Comparison of ENCODE assay signal across 1 cellular context in the genomic region with DNA sequence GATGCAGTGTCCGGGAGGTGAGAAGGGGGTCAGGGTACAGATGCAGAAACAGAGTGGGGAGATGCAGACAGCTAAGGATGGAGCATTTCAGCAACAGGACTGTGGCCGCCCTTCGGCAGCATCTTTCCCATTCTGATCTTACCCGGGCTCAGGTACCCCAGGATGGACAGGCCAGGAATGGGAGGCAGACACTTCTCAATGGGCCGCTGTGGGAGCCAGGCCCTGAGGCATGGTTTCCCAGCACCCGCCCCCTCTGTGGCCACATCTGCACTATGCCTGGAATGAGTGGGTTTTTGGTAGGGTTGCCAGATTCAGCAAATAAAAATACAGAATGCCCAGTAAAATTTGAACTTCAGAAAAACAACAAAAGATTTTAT.
TF ChIP-seq lines count a peak whose summit lies in the region.

No MANE protein-coding gene starts in this region.

TF ChIP-seq in GM23338, 12 proteins besides CTCF, POLR2A, EP300 and RAD21 (continued from another document):
- TF ChIP-seq, protein P1, sequence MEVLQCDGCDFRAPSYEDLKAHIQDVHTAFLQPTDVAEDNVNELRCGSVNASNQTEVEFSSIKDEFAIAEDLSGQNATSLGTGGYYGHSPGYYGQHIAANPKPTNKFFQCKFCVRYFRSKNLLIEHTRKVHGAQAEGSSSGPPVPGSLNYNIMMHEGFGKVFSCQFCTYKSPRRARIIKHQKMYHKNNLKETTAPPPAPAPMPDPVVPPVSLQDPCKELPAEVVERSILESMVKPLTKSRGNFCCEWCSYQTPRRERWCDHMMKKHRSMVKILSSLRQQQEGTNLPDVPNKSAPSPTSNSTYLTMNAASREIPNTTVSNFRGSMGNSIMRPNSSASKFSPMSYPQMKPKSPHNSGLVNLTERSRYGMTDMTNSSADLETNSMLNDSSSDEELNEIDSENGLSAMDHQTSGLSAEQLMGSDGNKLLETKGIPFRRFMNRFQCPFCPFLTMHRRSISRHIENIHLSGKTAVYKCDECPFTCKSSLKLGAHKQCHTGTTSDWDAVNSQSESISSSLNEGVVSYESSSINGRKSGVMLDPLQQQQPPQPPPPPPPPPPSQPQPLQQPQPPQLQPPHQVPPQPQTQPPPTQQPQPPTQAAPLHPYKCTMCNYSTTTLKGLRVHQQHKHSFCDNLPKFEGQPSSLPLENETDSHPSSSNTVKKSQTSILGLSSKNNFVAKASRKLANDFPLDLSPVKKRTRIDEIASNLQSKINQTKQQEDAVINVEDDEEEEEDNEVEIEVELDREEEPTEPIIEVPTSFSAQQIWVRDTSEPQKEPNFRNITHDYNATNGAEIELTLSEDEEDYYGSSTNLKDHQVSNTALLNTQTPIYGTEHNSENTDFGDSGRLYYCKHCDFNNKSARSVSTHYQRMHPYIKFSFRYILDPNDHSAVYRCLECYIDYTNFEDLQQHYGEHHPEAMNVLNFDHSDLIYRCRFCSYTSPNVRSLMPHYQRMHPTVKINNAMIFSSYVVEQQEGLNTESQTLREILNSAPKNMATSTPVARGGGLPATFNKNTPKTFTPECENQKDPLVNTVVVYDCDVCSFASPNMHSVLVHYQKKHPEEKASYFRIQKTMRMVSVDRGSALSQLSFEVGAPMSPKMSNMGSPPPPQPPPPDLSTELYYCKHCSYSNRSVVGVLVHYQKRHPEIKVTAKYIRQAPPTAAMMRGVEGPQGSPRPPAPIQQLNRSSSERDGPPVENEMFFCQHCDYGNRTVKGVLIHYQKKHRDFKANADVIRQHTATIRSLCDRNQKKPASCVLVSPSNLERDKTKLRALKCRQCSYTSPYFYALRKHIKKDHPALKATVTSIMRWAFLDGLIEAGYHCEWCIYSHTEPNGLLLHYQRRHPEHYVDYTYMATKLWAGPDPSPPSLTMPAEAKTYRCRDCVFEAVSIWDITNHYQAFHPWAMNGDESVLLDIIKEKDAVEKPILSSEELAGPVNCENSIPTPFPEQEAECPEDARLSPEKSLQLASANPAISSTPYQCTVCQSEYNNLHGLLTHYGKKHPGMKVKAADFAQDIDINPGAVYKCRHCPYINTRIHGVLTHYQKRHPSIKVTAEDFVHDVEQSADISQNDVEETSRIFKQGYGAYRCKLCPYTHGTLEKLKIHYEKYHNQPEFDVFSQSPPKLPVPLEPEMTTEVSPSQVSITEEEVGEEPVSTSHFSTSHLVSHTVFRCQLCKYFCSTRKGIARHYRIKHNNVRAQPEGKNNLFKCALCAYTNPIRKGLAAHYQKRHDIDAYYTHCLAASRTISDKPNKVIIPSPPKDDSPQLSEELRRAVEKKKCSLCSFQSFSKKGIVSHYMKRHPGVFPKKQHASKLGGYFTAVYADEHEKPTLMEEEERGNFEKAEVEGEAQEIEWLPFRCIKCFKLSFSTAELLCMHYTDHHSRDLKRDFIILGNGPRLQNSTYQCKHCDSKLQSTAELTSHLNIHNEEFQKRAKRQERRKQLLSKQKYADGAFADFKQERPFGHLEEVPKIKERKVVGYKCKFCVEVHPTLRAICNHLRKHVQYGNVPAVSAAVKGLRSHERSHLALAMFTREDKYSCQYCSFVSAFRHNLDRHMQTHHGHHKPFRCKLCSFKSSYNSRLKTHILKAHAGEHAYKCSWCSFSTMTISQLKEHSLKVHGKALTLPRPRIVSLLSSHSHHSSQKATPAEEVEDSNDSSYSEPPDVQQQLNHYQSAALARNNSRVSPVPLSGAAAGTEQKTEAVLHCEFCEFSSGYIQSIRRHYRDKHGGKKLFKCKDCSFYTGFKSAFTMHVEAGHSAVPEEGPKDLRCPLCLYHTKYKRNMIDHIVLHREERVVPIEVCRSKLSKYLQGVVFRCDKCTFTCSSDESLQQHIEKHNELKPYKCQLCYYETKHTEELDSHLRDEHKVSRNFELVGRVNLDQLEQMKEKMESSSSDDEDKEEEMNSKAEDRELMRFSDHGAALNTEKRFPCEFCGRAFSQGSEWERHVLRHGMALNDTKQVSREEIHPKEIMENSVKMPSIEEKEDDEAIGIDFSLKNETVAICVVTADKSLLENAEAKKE (CRISPR knock-in tag; IDR thresholded peaks at IDR 0.05) = no peak
- TF ChIP-seq, protein P2, sequence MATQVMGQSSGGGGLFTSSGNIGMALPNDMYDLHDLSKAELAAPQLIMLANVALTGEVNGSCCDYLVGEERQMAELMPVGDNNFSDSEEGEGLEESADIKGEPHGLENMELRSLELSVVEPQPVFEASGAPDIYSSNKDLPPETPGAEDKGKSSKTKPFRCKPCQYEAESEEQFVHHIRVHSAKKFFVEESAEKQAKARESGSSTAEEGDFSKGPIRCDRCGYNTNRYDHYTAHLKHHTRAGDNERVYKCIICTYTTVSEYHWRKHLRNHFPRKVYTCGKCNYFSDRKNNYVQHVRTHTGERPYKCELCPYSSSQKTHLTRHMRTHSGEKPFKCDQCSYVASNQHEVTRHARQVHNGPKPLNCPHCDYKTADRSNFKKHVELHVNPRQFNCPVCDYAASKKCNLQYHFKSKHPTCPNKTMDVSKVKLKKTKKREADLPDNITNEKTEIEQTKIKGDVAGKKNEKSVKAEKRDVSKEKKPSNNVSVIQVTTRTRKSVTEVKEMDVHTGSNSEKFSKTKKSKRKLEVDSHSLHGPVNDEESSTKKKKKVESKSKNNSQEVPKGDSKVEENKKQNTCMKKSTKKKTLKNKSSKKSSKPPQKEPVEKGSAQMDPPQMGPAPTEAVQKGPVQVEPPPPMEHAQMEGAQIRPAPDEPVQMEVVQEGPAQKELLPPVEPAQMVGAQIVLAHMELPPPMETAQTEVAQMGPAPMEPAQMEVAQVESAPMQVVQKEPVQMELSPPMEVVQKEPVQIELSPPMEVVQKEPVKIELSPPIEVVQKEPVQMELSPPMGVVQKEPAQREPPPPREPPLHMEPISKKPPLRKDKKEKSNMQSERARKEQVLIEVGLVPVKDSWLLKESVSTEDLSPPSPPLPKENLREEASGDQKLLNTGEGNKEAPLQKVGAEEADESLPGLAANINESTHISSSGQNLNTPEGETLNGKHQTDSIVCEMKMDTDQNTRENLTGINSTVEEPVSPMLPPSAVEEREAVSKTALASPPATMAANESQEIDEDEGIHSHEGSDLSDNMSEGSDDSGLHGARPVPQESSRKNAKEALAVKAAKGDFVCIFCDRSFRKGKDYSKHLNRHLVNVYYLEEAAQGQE (IDR thresholded peaks at IDR 0.05; ENCODE audit: unreplicated experiment) = no peak
- TF ChIP-seq JUNB (IDR thresholded peaks at IDR 0.05; ENCODE audit: unreplicated experiment) (no peak), ZNF331 (CRISPR knock-in tag; IDR thresholded peaks at IDR 0.05; ENCODE audit: low read depth) (no peak), POLR2AphosphoS5 (IDR thresholded peaks at IDR 0.05; ENCODE audit: low read depth) (no peak), NANOG (IDR thresholded peaks at IDR 0.05; ENCODE audit: borderline replicate concordance) (no peak), EZH2 (IDR thresholded peaks at IDR 0.05; ENCODE audit: low read depth, unreplicated experiment) (no peak), CREB1 (CRISPR knock-in tag; IDR thresholded peaks at IDR 0.05; ENCODE audit: low read depth) (no peak), ZNF114 (CRISPR knock-in tag; IDR thresholded peaks at IDR 0.05) (no peak), EZH2phosphoT487 (IDR thresholded peaks at IDR 0.05; ENCODE audit: unreplicated experiment) (no peak)
